8 cellular contexts compared by ENCODE assay signal in genomic region chr5:672329-673139, GRCh38. TPM values are rescaled to one million over a fixed set of nuclear protein-coding genes. Genes with fewer than 3 reads are reported as not detected.
DNase-seq lines count a peak whose midpoint lies in the region; ATAC-seq and TF ChIP-seq lines count a peak whose summit lies in the region.

No MANE protein-coding gene starts in this region.

- peak overlapping the region; percentile 37 for H3K4me2 ChIP-seq in HCT116 (ENCODE audit: low read length)

- DNase-seq in A172 (ENCODE audit: low spot score) (peak; percentile 47), HCT116 (ENCODE audit: low read depth, low spot score) (no peak), NCI-H748 (lab: John Stamatoyannopoulos, UW; ENCODE audit: unreplicated experiment) (peak; percentile 100), activated T-cell treated with anti-CD3 and anti-CD28 coated beads for 48 hours (ENCODE audit: low read depth) (peak; percentile 39), erythroblast (lab: John Stamatoyannopoulos, UW) (peak; percentile 50 to 71), mucosa of gallbladder (ENCODE audit: low spot score) (peak; percentile 67)
- peak; percentile 62 to 86 (median 69) for DNase-seq in stimulated activated naive CD4-positive, alpha-beta T cell (lab: John Stamatoyannopoulos, UW)

- no peaks in the 10 kb centered on the region for H3K9me2 ChIP-seq in HCT116 (ENCODE audit: insufficient read depth)

- H3K27me3 ChIP-seq in HCT116 (ENCODE audit: insufficient read depth, low read length) = no peaks in the 10 kb centered on the region

- ATAC-seq in HCT116 (peak; percentile 3; the same call in 1 of the 2 replicates), GM18861 (IDR thresholded peaks at IDR 0.05; ENCODE audit: unreplicated experiment) (no peak)

- no TSS peak for BruUV-seq in HCT116 (replicated peaks; lab: Mats Ljungman, UMichigan)

- CTCF ChIA-PET in HCT116 (lab: Charles Lee) = no interaction called here

- H3K9ac ChIP-seq in HCT116 (ENCODE audit: low read length) = 0 out of 2 replicates have a peak overlapping the region, but pooled peaks have one; percentile 8

- H3K4me1 ChIP-seq in HCT116 (ENCODE audit: control insufficient read depth in 1 of 2, insufficient read depth in 2 of 2, low read length in 2 of 2) = peaks cover 0 to 33% of the 10 kb centered on the region in 2 experiments; a peak in 2 of 4 replicates

- H3K4me3 ChIP-seq in HCT116 (replicated peaks in 1 of 2; ENCODE audit: low read depth in 1 of 2, low read length in 2 of 2) = no peak overlapping the region

- H3K9me3 ChIP-seq in HCT116 (ENCODE audit: control insufficient read depth in 1 of 2, insufficient read depth in 1 of 2, low read depth in 1 of 2, low read length in 2 of 2) = no peaks in the 10 kb centered on the region

- POLR2A ChIA-PET in HCT116 (lab: Charles Lee) = no interaction called here

- no peak for TF ChIP-seq CTCF in HCT116 (IDR thresholded peaks at IDR 0.05 in 2 of 3, conservative IDR thresholded peaks at IDR 0.05 in 1 of 3; ENCODE audit: borderline replicate concordance in 1 of 3, insufficient read depth in 1 of 3, low read depth in 2 of 3, low read length in 2 of 3)

- no peak for TF ChIP-seq POLR2A in HCT116 (IDR thresholded peaks at IDR 0.05; ENCODE audit: borderline replicate concordance, extremely low read depth, insufficient read depth, insufficient read length)
- no peak for TF ChIP-seq POLR2A in erythroblast (IDR thresholded peaks at IDR 0.05; ENCODE audit: low read length)

- no peak overlapping the region for H3K27ac ChIP-seq in HCT116 (ENCODE audit: low read depth, low read length)

- no peaks in the 10 kb centered on the region for H3K79me2 ChIP-seq in HCT116 (ENCODE audit: insufficient read depth, low read length)

- no peak overlapping the region for H2AFZ ChIP-seq in HCT116 (ENCODE audit: low read depth, low read length, poor library complexity, severe bottlenecking)

- TF ChIP-seq RAD21 in HCT116 (IDR thresholded peaks at IDR 0.05; ENCODE audit: low read depth) = no peak

- H4K20me1 ChIP-seq in HCT116 (ENCODE audit: insufficient read depth) = no peaks in the 10 kb centered on the region

- intact Hi-C loops in HCT116 (cut with micrococcal nuclease) = loop anchor here (10.0 kb wide), 1 partner anchor 492 kb away; no protein-coding TSS in a partner anchor

- 0 out of 4 replicates have a peak, but pooled peaks cover 0 to 3% of the 10 kb centered on the region in 2 experiments for H3K36me3 ChIP-seq in HCT116 (ENCODE audit: control insufficient read depth in 1 of 2, insufficient read depth in 2 of 2, low read length in 2 of 2)

- RAD21 ChIA-PET in HCT116 (lab: Charles Lee; ENCODE audit: low non-redundant PET in 1 of 2, low total read pairs in 2 of 2, uncharacterized antibody in 2 of 2, unreplicated experiment in 2 of 2) = no interaction called here

TF ChIP-seq in HCT116, 20 proteins besides CTCF, POLR2A, EP300 and RAD21:
- TF ChIP-seq FOSL1 (IDR thresholded peaks at IDR 0.05; ENCODE audit: low read depth) (no peak), POLR2AphosphoS5 (IDR thresholded peaks at IDR 0.05; ENCODE audit: low read depth, low read length) (no peak), ZBTB33 (IDR thresholded peaks at IDR 0.05; ENCODE audit: extremely low read depth, insufficient replicate concordance, low read length) (no peak), JUND (IDR thresholded peaks at IDR 0.05) (no peak), ZFX (IDR thresholded peaks at IDR 0.05) (no peak), SP1 (IDR thresholded peaks at IDR 0.05; ENCODE audit: low read depth) (no peak), YY1 (IDR thresholded peaks at IDR 0.05; ENCODE audit: extremely low read depth, insufficient replicate concordance, low read depth, low read length) (no peak), CBX3 (IDR thresholded peaks at IDR 0.05; ENCODE audit: low read depth) (no peak), SIN3A (IDR thresholded peaks at IDR 0.05; ENCODE audit: low read depth) (no peak), ZNF274 (IDR thresholded peaks at IDR 0.05; ENCODE audit: low read depth, low read length) (no peak), EGR1 (IDR thresholded peaks at IDR 0.05; ENCODE audit: low read depth) (no peak), ELF1 (IDR thresholded peaks at IDR 0.05; ENCODE audit: borderline replicate concordance, low read depth) (no peak), TCF7L2 (IDR thresholded peaks at IDR 0.05; ENCODE audit: borderline replicate concordance, extremely low read depth, insufficient read depth, insufficient read length) (no peak)
- TF ChIP-seq, protein P1, sequence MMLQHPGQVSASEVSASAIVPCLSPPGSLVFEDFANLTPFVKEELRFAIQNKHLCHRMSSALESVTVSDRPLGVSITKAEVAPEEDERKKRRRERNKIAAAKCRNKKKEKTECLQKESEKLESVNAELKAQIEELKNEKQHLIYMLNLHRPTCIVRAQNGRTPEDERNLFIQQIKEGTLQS (IDR thresholded peaks at IDR 0.05) = no peak
- TF ChIP-seq, protein P2, sequence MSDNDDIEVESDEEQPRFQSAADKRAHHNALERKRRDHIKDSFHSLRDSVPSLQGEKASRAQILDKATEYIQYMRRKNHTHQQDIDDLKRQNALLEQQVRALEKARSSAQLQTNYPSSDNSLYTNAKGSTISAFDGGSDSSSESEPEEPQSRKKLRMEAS (IDR thresholded peaks at IDR 0.05) = no peak

RNA-seq across cellular contexts. Expression of gene TPPP, which starts 20.6 kb away (rescaled TPM):
- 0.05 and 0.36 TPM in 2 replicates for total RNA-seq in A172 (2014; rRNA removed; shearing (Covaris generic))
- total RNA-seq in HCT116 (2021; ENCODE audit: unreplicated experiment) = 3.9 TPM
- polyA plus RNA-seq in HCT116 (2012) = 3.9 and 4.3 TPM in 2 replicates
- 9.9 TPM for total RNA-seq in mucosa of gallbladder
